Comparison of ENCODE assay signal across 1 cellular context in genomic region chr3:100087203-100087602, GRCh38.
TF ChIP-seq lines count a peak whose summit lies in the region.

No MANE protein-coding gene starts in this region.

TF ChIP-seq in GM12878, 131 proteins besides CTCF, POLR2A, EP300 and RAD21 (continued from another document and continues in another):
- TF ChIP-seq ELK1 (IDR thresholded peaks at IDR 0.05; ENCODE audit: low read depth, low read length) (no peak), IKZF1 (conservative IDR thresholded peaks at IDR 0.05) (no peak; the same call in 1 of the 2 replicates), IRF5 (IDR thresholded peaks at IDR 0.05; ENCODE audit: borderline replicate concordance) (0 out of 2 replicates have a peak, but pooled peaks have one; percentile 40), CREM (IDR thresholded peaks at IDR 0.05; ENCODE audit: low read depth) (peak; percentile 43; the same call in 1 of the 2 replicates), HCFC1 (IDR thresholded peaks at IDR 0.05; ENCODE audit: low read length) (no peak), BCL11A (IDR thresholded peaks at IDR 0.05; ENCODE audit: low read depth, low read length) (peak; percentile 89), EED (IDR thresholded peaks at IDR 0.05; ENCODE audit: low read depth) (peak; percentile 77), EGR1 (IDR thresholded peaks at IDR 0.05; ENCODE audit: borderline replicate concordance in 1 of 2, low read depth in 2 of 2, low read length in 2 of 2) (no peak), NKRF (conservative IDR thresholded peaks at IDR 0.05) (no peak), DPF2 (IDR thresholded peaks at IDR 0.05) (peak; percentile 64; the same call in 1 of the 2 replicates), CBX3 (IDR thresholded peaks at IDR 0.05; ENCODE audit: borderline replicate concordance, low read depth) (no peak), ZNF384 (IDR thresholded peaks at IDR 0.05; ENCODE audit: borderline replicate concordance, low read depth, low read length) (no peak), SREBF1 (IDR thresholded peaks at IDR 0.05; ENCODE audit: low read length) (no peak), MEF2B (IDR thresholded peaks at IDR 0.05; ENCODE audit: partially characterized antibody, poor library complexity, severe bottlenecking) (peak; percentile 46), RUNX3 (IDR thresholded peaks at IDR 0.05; ENCODE audit: low read length) (peak; percentile 99), CHD1 (IDR thresholded peaks at IDR 0.05; ENCODE audit: low read depth, low read length) (no peak), ZSCAN29 (IDR thresholded peaks at IDR 0.05) (no peak), POLR2AphosphoS5 (IDR thresholded peaks at IDR 0.05; ENCODE audit: low read length) (no peak), BMI1 (IDR thresholded peaks at IDR 0.05; ENCODE audit: borderline replicate concordance) (peak; percentile 59), ATF7 (IDR thresholded peaks at IDR 0.05; ENCODE audit: low read depth) (peak; percentile 65), FOS (IDR thresholded peaks at IDR 0.05; ENCODE audit: borderline replicate concordance, extremely low read depth, insufficient read length) (no peak), ZBED1 (IDR thresholded peaks at IDR 0.05; ENCODE audit: borderline replicate concordance) (peak; percentile 67; the same call in 1 of the 2 replicates), ZNF622 (IDR thresholded peaks at IDR 0.05) (no peak), NBN (IDR thresholded peaks at IDR 0.05) (0 out of 2 replicates have a peak, but pooled peaks have one; percentile 44), ZBTB4 (CRISPR knock-in tag; IDR thresholded peaks at IDR 0.05) (no peak), POU2F2 (IDR thresholded peaks at IDR 0.05; ENCODE audit: borderline replicate concordance, low read depth, low read length) (0 out of 3 replicates have a peak, but pooled peaks have one; percentile 49), E2F8 (IDR thresholded peaks at IDR 0.05; ENCODE audit: low read depth, partially characterized antibody) (no peak), KDM1A (IDR thresholded peaks at IDR 0.05; ENCODE audit: borderline replicate concordance) (no peak), PML (IDR thresholded peaks at IDR 0.05; ENCODE audit: low read length) (peak; percentile 55; the same call in 1 of the 2 replicates), SIX5 (IDR thresholded peaks at IDR 0.05; ENCODE audit: low read depth, low read length, severe bottlenecking) (no peak), SPI1 (IDR thresholded peaks at IDR 0.05; ENCODE audit: borderline replicate concordance, insufficient read depth, low read depth, low read length) (no peak), PRDM15 (CRISPR knock-in tag; IDR thresholded peaks at IDR 0.05) (no peak), TAF1 (IDR thresholded peaks at IDR 0.05; ENCODE audit: borderline replicate concordance, low read depth, low read length) (no peak)
- TF ChIP-seq, protein P1, sequence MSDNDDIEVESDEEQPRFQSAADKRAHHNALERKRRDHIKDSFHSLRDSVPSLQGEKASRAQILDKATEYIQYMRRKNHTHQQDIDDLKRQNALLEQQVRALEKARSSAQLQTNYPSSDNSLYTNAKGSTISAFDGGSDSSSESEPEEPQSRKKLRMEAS (IDR thresholded peaks at IDR 0.05; ENCODE audit: low read depth, low read length), result no peak
- TF ChIP-seq, protein P2, sequence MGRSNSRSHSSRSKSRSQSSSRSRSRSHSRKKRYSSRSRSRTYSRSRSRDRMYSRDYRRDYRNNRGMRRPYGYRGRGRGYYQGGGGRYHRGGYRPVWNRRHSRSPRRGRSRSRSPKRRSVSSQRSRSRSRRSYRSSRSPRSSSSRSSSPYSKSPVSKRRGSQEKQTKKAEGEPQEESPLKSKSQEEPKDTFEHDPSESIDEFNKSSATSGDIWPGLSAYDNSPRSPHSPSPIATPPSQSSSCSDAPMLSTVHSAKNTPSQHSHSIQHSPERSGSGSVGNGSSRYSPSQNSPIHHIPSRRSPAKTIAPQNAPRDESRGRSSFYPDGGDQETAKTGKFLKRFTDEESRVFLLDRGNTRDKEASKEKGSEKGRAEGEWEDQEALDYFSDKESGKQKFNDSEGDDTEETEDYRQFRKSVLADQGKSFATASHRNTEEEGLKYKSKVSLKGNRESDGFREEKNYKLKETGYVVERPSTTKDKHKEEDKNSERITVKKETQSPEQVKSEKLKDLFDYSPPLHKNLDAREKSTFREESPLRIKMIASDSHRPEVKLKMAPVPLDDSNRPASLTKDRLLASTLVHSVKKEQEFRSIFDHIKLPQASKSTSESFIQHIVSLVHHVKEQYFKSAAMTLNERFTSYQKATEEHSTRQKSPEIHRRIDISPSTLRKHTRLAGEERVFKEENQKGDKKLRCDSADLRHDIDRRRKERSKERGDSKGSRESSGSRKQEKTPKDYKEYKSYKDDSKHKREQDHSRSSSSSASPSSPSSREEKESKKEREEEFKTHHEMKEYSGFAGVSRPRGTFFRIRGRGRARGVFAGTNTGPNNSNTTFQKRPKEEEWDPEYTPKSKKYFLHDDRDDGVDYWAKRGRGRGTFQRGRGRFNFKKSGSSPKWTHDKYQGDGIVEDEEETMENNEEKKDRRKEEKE (IDR thresholded peaks at IDR 0.05), result no peak
- TF ChIP-seq, protein P3, sequence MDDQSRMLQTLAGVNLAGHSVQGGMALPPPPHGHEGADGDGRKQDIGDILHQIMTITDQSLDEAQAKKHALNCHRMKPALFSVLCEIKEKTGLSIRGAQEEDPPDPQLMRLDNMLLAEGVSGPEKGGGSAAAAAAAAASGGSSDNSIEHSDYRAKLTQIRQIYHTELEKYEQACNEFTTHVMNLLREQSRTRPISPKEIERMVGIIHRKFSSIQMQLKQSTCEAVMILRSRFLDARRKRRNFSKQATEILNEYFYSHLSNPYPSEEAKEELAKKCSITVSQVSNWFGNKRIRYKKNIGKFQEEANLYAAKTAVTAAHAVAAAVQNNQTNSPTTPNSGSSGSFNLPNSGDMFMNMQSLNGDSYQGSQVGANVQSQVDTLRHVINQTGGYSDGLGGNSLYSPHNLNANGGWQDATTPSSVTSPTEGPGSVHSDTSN (IDR thresholded peaks at IDR 0.05; ENCODE audit: insufficient replicate concordance, low read depth, low read length), result no peak
